39 cellular contexts compared by ENCODE assay signal in genomic region chr7:141941075-141941474, GRCh38. TPM values are rescaled to one million over a fixed set of nuclear protein-coding genes. Genes with fewer than 3 reads are reported as not detected.
"Had no signal": no experiment of that assay in that cellular context is flagged by ENCODE, and none has a peak within 500 bp of the region (broad histone marks: within the 10 kb centered on the region; RNA-seq: fewer than 3 reads in every experiment).

No MANE protein-coding gene starts in this region.

- H3K27ac Mint-ChIP-seq: activated B cell treated with CpG ODN at 0.5 μM for 24 hours; activated CD4-positive, alpha-beta memory T cell treated with anti-CD3 and anti-CD28 coated beads for 36 hours; activated CD4-positive, alpha-beta T cell treated with anti-CD3 and anti-CD28 coated beads, Interleukin-2, amount 10 ng/mL, durations not matched to agents 24 days and 14 days; activated CD8-positive, alpha-beta T cell treated with anti-CD3 and anti-CD28 coated beads for 36 hours; activated naive CD4-positive, alpha-beta T cell treated with anti-CD3 and anti-CD28 coated beads for 36 hours; activated naive CD4-positive, alpha-beta T cell treated with anti-CD3 and anti-CD28 coated beads, Interleukin-2, amount 50 U/mL, for 72 hours; activated naive CD8-positive, alpha-beta T cell treated with anti-CD3 and anti-CD28 coated beads for 36 hours; activated T-cell treated with anti-CD3 and anti-CD28 coated beads, Interleukin-2, amount 50 U/mL, for 72 hours; activated T-helper 1 cell treated with anti-CD3 and anti-CD28 coated beads, Interleukin-12 subunit alpha, Interleukin-12 subunit beta, Interleukin-2, Interleukin-4 antibody, amounts not matched to agents 30 ng/mL and 10 ng/mL and 1 ng/mL, durations not matched to agents 14 hours and 24 hours and 36 hours; activated T-helper 17 cell treated with anti-CD3 and anti-CD28 coated beads, Interleukin-2, amount 50 U/mL, for 72 hours; T-helper 1 cell treated with Interleukin-12 subunit alpha and Interleukin-12 subunit beta and Interleukin-4 antibody, amounts not matched to agents 30 μg/mL and 1 μg/mL, for 36 hours; T-helper 2 cell treated with Interferon-gamma antibody and Interleukin-4, amounts not matched to agents 5 μg/mL and 100 μg/mL, for 36 hours had no signal

- H3K27me3 Mint-ChIP-seq: activated CD4-positive, alpha-beta memory T cell treated with anti-CD3 and anti-CD28 coated beads for 36 hours; activated CD4-positive, alpha-beta T cell treated with anti-CD3 and anti-CD28 coated beads, Interleukin-2, amount 10 ng/mL, durations not matched to agents 24 days and 14 days; activated naive CD8-positive, alpha-beta T cell treated with anti-CD3 and anti-CD28 coated beads for 36 hours had no signal

- H3K27ac ChIP-seq: adrenal gland, body of pancreas, brain microvascular endothelial cell, breast epithelium, VCaP had no signal

- H3K4me1 Mint-ChIP-seq: activated CD4-positive, alpha-beta T cell treated with anti-CD3 and anti-CD28 coated beads, Interleukin-2, amount 10 ng/mL, durations not matched to agents 24 days and 14 days; activated T-helper 17 cell treated with anti-CD3 and anti-CD28 coated beads, Interleukin-2, amount 50 U/mL, for 72 hours had no signal

- H3K36me3 Mint-ChIP-seq: activated CD4-positive, alpha-beta memory T cell treated with anti-CD3 and anti-CD28 coated beads for 36 hours; activated naive CD8-positive, alpha-beta T cell treated with anti-CD3 and anti-CD28 coated beads for 36 hours had no signal

- FAIRE-seq: astrocyte, TTC549 had no signal

- H3K4me1 ChIP-seq: adrenal gland, body of pancreas, breast epithelium had no signal

- H3K36me3 ChIP-seq: adrenal gland, brain microvascular endothelial cell, breast epithelium had no signal

- H3K4me3 Mint-ChIP-seq: activated B cell treated with CpG ODN at 0.5 μM for 24 hours; activated CD4-positive, alpha-beta memory T cell treated with anti-CD3 and anti-CD28 coated beads for 36 hours; activated CD4-positive, alpha-beta T cell treated with anti-CD3 and anti-CD28 coated beads, Interleukin-2, amount 10 ng/mL, durations not matched to agents 24 days and 14 days; activated CD8-positive, alpha-beta T cell treated with anti-CD3 and anti-CD28 coated beads for 36 hours; activated naive CD4-positive, alpha-beta T cell treated with anti-CD3 and anti-CD28 coated beads for 36 hours; activated naive CD8-positive, alpha-beta T cell treated with anti-CD3 and anti-CD28 coated beads for 36 hours; activated T-cell treated with anti-CD3 and anti-CD28 coated beads, Interleukin-2, amount 50 U/mL, for 4 hours; activated T-cell treated with anti-CD3 and anti-CD28 coated beads, Interleukin-2, amount 50 U/mL, for 72 hours; activated T-helper 1 cell treated with anti-CD3 and anti-CD28 coated beads, Interleukin-12 subunit alpha, Interleukin-12 subunit beta, Interleukin-2, Interleukin-4 antibody, amounts not matched to agents 30 ng/mL and 10 ng/mL and 1 ng/mL, durations not matched to agents 14 hours and 24 hours and 36 hours; activated T-helper 17 cell treated with anti-CD3 and anti-CD28 coated beads, Interleukin-2, amount 50 U/mL, for 72 hours; T-helper 1 cell treated with Interleukin-12 subunit alpha and Interleukin-12 subunit beta and Interleukin-4 antibody, amounts not matched to agents 30 μg/mL and 1 μg/mL, for 36 hours; T-helper 2 cell treated with Interferon-gamma antibody and Interleukin-4, amounts not matched to agents 5 μg/mL and 100 μg/mL, for 36 hours had no signal

- H3K4me3 ChIP-seq: adrenal gland, body of pancreas, breast epithelium had no signal

- H3K9me3 ChIP-seq: adrenal gland, body of pancreas had no signal

- DNase-seq: activated B cell treated with CpG ODN at 0.5 μM for 24 hours; activated CD4-positive, alpha-beta memory T cell treated with anti-CD3 and anti-CD28 coated beads for 36 hours; activated CD4-positive, alpha-beta T cell treated with anti-CD3 and anti-CD28 coated beads for 4 hours; activated CD4-positive, alpha-beta T cell treated with anti-CD3 and anti-CD28 coated beads, Interleukin-2, amount 10 ng/mL, durations not matched to agents 24 days and 14 days; activated CD4-positive, alpha-beta T cell treated with anti-CD3 and anti-CD28 coated beads, Interleukin-2, amount 50 U/mL, for 1 hour; activated CD4-positive, alpha-beta T cell treated with anti-CD3 and anti-CD28 coated beads, Interleukin-2, amount 50 U/mL, for 4 hours; activated CD4-positive, CD25-positive, alpha-beta regulatory T cell treated with anti-CD3 and anti-CD28 coated beads, Interleukin-2, amount 50 U/mL, for 72 hours; activated CD8-positive, alpha-beta memory T cell treated with anti-CD3 and anti-CD28 coated beads, Interleukin-2, amount 50 U/mL, for 4 hours; activated CD8-positive, alpha-beta T cell treated with anti-CD3 and anti-CD28 coated beads for 36 hours; activated effector memory CD4-positive, alpha-beta T cell treated with anti-CD3 and anti-CD28 coated beads, Interleukin-2, amount 50 U/mL, for 16 hours; activated gamma-delta T cell treated with Interleukin-2 at 50 U/mL for 16 hours; activated naive CD4-positive, alpha-beta T cell; activated naive CD4-positive, alpha-beta T cell treated with anti-CD3 and anti-CD28 coated beads for 36 hours; activated naive CD4-positive, alpha-beta T cell treated with anti-CD3 and anti-CD28 coated beads, Interleukin-2, amount 50 U/mL, for 16 hours; activated naive CD8-positive, alpha-beta T cell treated with anti-CD3 and anti-CD28 coated beads for 36 hours; activated T-cell treated with anti-CD3 and anti-CD28 coated beads for 4 hours; activated T-cell treated with anti-CD3 and anti-CD28 coated beads, Interleukin-2, amount 50 U/mL, for 1 hour; activated T-cell treated with anti-CD3 and anti-CD28 coated beads, Interleukin-2, amount 50 U/mL, for 4 hours; activated T-cell treated with anti-CD3 and anti-CD28 coated beads, Interleukin-2, amount 50 U/mL, for 72 hours; adrenal gland; amniotic stem cell; aorta; body of pancreas; brain microvascular endothelial cell; central memory CD4-positive, alpha-beta T cell; T-helper 2 cell; T-helper 9 cell had no signal

- ATAC-seq: activated CD8-positive, alpha-beta T cell treated with anti-CD3 and anti-CD28 coated beads for 36 hours; activated naive CD4-positive, alpha-beta T cell treated with anti-CD3 and anti-CD28 coated beads, Interleukin-2, amount 50 U/mL, for 72 hours; activated T-cell treated with anti-CD3 and anti-CD28 coated beads, Interleukin-2, amount 50 U/mL, for 4 hours; activated T-cell treated with anti-CD3 and anti-CD28 coated beads, Interleukin-2, amount 50 U/mL, for 72 hours; activated T-helper 17 cell treated with anti-CD3 and anti-CD28 coated beads, Interleukin-2, amount 50 U/mL, for 72 hours; body of pancreas had no signal

RNA-seq across cellular contexts. Expression of gene CLEC5A, which starts 5.7 kb away (rescaled TPM):
- total RNA-seq: activated CD4-positive, alpha-beta memory T cell treated with anti-CD3 and anti-CD28 coated beads for 36 hours; activated CD4-positive, alpha-beta T cell treated with anti-CD3 and anti-CD28 coated beads, Interleukin-2, amount 10 ng/mL, durations not matched to agents 24 days and 14 days; activated CD8-positive, alpha-beta memory T cell treated with anti-CD3 and anti-CD28 coated beads for 36 hours; activated CD8-positive, alpha-beta T cell treated with anti-CD3 and anti-CD28 coated beads for 36 hours; activated naive CD4-positive, alpha-beta T cell treated with anti-CD3 and anti-CD28 coated beads for 36 hours; activated naive CD4-positive, alpha-beta T cell treated with anti-CD3 and anti-CD28 coated beads, Interleukin-2, amount 50 U/mL, for 72 hours; activated naive CD8-positive, alpha-beta T cell treated with anti-CD3 and anti-CD28 coated beads for 36 hours; activated T-cell treated with anti-CD3 and anti-CD28 coated beads, Interleukin-2, amount 50 U/mL, for 4 hours; activated T-cell treated with anti-CD3 and anti-CD28 coated beads, Interleukin-2, amount 50 U/mL, for 72 hours; activated T-helper 1 cell treated with anti-CD3 and anti-CD28 coated beads, Interleukin-12 subunit alpha, Interleukin-12 subunit beta, Interleukin-2, Interleukin-4 antibody, amounts not matched to agents 30 ng/mL and 10 ng/mL and 1 ng/mL, durations not matched to agents 14 hours and 24 hours and 36 hours; activated T-helper 17 cell treated with anti-CD3 and anti-CD28 coated beads, Interleukin-2, amount 50 U/mL, for 72 hours; astrocyte; cerebellum had no signal

RNA-seq across cellular contexts. Expression of gene OR9A4, which starts 24.9 kb away (rescaled TPM):
- total RNA-seq: activated B cell treated with CpG ODN at 0.5 μM for 24 hours; activated CD4-positive, alpha-beta memory T cell treated with anti-CD3 and anti-CD28 coated beads for 36 hours; activated CD4-positive, alpha-beta T cell treated with anti-CD3 and anti-CD28 coated beads, Interleukin-2, amount 10 ng/mL, durations not matched to agents 24 days and 14 days; activated CD8-positive, alpha-beta memory T cell treated with anti-CD3 and anti-CD28 coated beads for 36 hours; activated CD8-positive, alpha-beta T cell treated with anti-CD3 and anti-CD28 coated beads for 36 hours; activated naive CD4-positive, alpha-beta T cell treated with anti-CD3 and anti-CD28 coated beads for 36 hours; activated naive CD4-positive, alpha-beta T cell treated with anti-CD3 and anti-CD28 coated beads, Interleukin-2, amount 50 U/mL, for 72 hours; activated naive CD8-positive, alpha-beta T cell treated with anti-CD3 and anti-CD28 coated beads for 36 hours; activated T-cell treated with anti-CD3 and anti-CD28 coated beads, Interleukin-2, amount 50 U/mL, for 4 hours; activated T-cell treated with anti-CD3 and anti-CD28 coated beads, Interleukin-2, amount 50 U/mL, for 72 hours; activated T-helper 1 cell treated with anti-CD3 and anti-CD28 coated beads, Interleukin-12 subunit alpha, Interleukin-12 subunit beta, Interleukin-2, Interleukin-4 antibody, amounts not matched to agents 30 ng/mL and 10 ng/mL and 1 ng/mL, durations not matched to agents 14 hours and 24 hours and 36 hours; adrenal gland; astrocyte; body of pancreas; cardiac septum had no signal

RNA-seq across cellular contexts. Expression of gene TAS2R38, which starts 32.5 kb away (rescaled TPM):
- total RNA-seq: activated B cell treated with CpG ODN at 0.5 μM for 24 hours; activated CD4-positive, alpha-beta memory T cell treated with anti-CD3 and anti-CD28 coated beads for 36 hours; activated CD4-positive, alpha-beta T cell treated with anti-CD3 and anti-CD28 coated beads, Interleukin-2, amount 10 ng/mL, durations not matched to agents 24 days and 14 days; activated CD8-positive, alpha-beta memory T cell treated with anti-CD3 and anti-CD28 coated beads for 36 hours; activated CD8-positive, alpha-beta T cell treated with anti-CD3 and anti-CD28 coated beads for 36 hours; activated naive CD4-positive, alpha-beta T cell treated with anti-CD3 and anti-CD28 coated beads for 36 hours; activated naive CD4-positive, alpha-beta T cell treated with anti-CD3 and anti-CD28 coated beads, Interleukin-2, amount 50 U/mL, for 72 hours; activated naive CD8-positive, alpha-beta T cell treated with anti-CD3 and anti-CD28 coated beads for 36 hours; activated T-cell treated with anti-CD3 and anti-CD28 coated beads, Interleukin-2, amount 50 U/mL, for 4 hours; activated T-cell treated with anti-CD3 and anti-CD28 coated beads, Interleukin-2, amount 50 U/mL, for 72 hours; activated T-helper 1 cell treated with anti-CD3 and anti-CD28 coated beads, Interleukin-12 subunit alpha, Interleukin-12 subunit beta, Interleukin-2, Interleukin-4 antibody, amounts not matched to agents 30 ng/mL and 10 ng/mL and 1 ng/mL, durations not matched to agents 14 hours and 24 hours and 36 hours; activated T-helper 17 cell treated with anti-CD3 and anti-CD28 coated beads, Interleukin-2, amount 50 U/mL, for 72 hours; adrenal gland; aorta; astrocyte; body of pancreas; breast epithelium; cardiac septum; cerebellum had no signal

RNA-seq across cellular contexts. Expression of gene MGAM, which starts 54.6 kb away (rescaled TPM):
- total RNA-seq: activated CD4-positive, alpha-beta memory T cell treated with anti-CD3 and anti-CD28 coated beads for 36 hours; activated CD4-positive, alpha-beta T cell treated with anti-CD3 and anti-CD28 coated beads, Interleukin-2, amount 10 ng/mL, durations not matched to agents 24 days and 14 days; activated naive CD4-positive, alpha-beta T cell treated with anti-CD3 and anti-CD28 coated beads for 36 hours; activated T-cell treated with anti-CD3 and anti-CD28 coated beads, Interleukin-2, amount 50 U/mL, for 4 hours; activated T-helper 1 cell treated with anti-CD3 and anti-CD28 coated beads, Interleukin-12 subunit alpha, Interleukin-12 subunit beta, Interleukin-2, Interleukin-4 antibody, amounts not matched to agents 30 ng/mL and 10 ng/mL and 1 ng/mL, durations not matched to agents 14 hours and 24 hours and 36 hours had no signal
